In the genomic region with DNA sequence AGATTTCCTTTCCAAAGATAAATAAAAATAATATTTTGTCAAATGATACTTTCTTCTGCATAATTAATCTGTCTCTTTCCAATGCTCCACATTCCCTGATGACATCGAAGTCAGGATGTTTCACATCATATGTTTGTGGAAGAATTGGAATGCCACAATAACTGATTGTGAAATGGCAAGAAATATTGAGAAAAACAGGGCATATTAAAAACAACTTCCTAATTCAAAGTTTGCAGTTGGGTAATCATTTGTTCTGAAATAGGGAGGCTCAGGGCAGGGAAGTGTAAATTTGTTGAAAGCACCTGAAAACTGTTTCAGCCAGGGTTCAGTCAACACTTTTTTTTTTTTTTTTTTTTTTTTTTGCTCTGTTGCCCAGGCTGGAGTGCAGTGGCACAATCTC, we compare ENCODE assay signal across 34 cellular contexts. TPM values are rescaled to one million over a fixed set of nuclear protein-coding genes. Genes with fewer than 3 reads are reported as not detected.
DNase-seq lines count a peak whose midpoint lies in the region; ATAC-seq and TF ChIP-seq lines count a peak whose summit lies in the region.
"Had no signal": no experiment of that assay in that cellular context is flagged by ENCODE, and none has a peak within 500 bp of the region (broad histone marks: within the 10 kb centered on the region; RNA-seq: fewer than 3 reads in every experiment).

No MANE protein-coding gene starts in this region.

- no peak overlapping the region for H3K27ac ChIP-seq in CD4-positive, alpha-beta memory T cell (ENCODE audit: low read depth, low read length)
- H3K27ac ChIP-seq: C4-2B, prostate gland, RWPE1, suprapubic skin had no signal

- no peak overlapping the region for H3K27ac Mint-ChIP-seq in CD4-positive, alpha-beta memory T cell
- H3K27ac Mint-ChIP-seq in Caco-2 (ENCODE audit: unreplicated experiment) = no peak overlapping the region
- H3K27ac Mint-ChIP-seq: activated CD4-positive, alpha-beta T cell treated with anti-CD3 and anti-CD28 coated beads for 36 hours; activated naive CD8-positive, alpha-beta T cell treated with anti-CD3 and anti-CD28 coated beads, Interleukin-2, amount 50 U/mL, for 24 hours; stimulated activated naive B cell treated with anti-CD40 and anti-IgM and Interleukin-4, amounts not matched to agents 10 μg/mL and 1 μg/mL and 100 μg/mL, for 72 hours; T-helper 17 cell had no signal

- H3K36me3 Mint-ChIP-seq in CD4-positive, alpha-beta memory T cell = no peaks in the 10 kb centered on the region
- peaks cover 45% of the 10 kb centered on the region for H3K36me3 Mint-ChIP-seq in Caco-2 (ENCODE audit: insufficient read depth, unreplicated experiment)

- H3K9me3 ChIP-seq in adipocyte (ENCODE audit: control insufficient read depth, low read length) (no peaks in the 10 kb centered on the region), Caco-2 (no peaks in the 10 kb centered on the region)
- H3K9me3 ChIP-seq in CD4-positive, alpha-beta memory T cell (ENCODE audit: control insufficient read depth in 1 of 2, low read length in 2 of 2) = no peaks in the 10 kb centered on the region
- H3K9me3 ChIP-seq: body of pancreas, prostate gland, sigmoid colon, suprapubic skin had no signal

- H3K9ac ChIP-seq in adipocyte (ENCODE audit: low read length) = no peak overlapping the region

- intact Hi-C loops in CD4-positive, alpha-beta memory T cell (cut with micrococcal nuclease) = no loop called here
- intact Hi-C loops in Caco-2 (cut with micrococcal nuclease; ENCODE audit: unreplicated experiment) = no loop called here

- H3K4me1 ChIP-seq in adipocyte (ENCODE audit: control insufficient read depth, insufficient read depth, low read length) (peaks cover 54% of the 10 kb centered on the region), Caco-2 (no peaks in the 10 kb centered on the region)
- H3K4me1 ChIP-seq in CD4-positive, alpha-beta memory T cell (ENCODE audit: insufficient read depth, low read length) = peaks cover 17% of the 10 kb centered on the region
- H3K4me1 ChIP-seq: prostate gland had no signal

- ATAC-seq in GM21381 (IDR thresholded peaks at IDR 0.05; ENCODE audit: unreplicated experiment) = no peak
- ATAC-seq: activated CD4-positive, alpha-beta T cell treated with anti-CD3 and anti-CD28 coated beads for 36 hours; activated naive CD8-positive, alpha-beta T cell treated with anti-CD3 and anti-CD28 coated beads, Interleukin-2, amount 50 U/mL, for 24 hours; body of pancreas; GM12878; HepG2; SK-N-SH treated with all-trans-retinoic acid at 6 μM for 48 hours; stimulated activated naive B cell treated with anti-CD40 and anti-IgM and Interleukin-4, amounts not matched to agents 10 μg/mL and 1 μg/mL and 100 μg/mL, for 72 hours; T-helper 17 cell had no signal

- H3K4me1 Mint-ChIP-seq in CD4-positive, alpha-beta memory T cell = peaks cover 8 to 19% (median 13%) of the 10 kb centered on the region in 4 donors
- peaks cover 25% of the 10 kb centered on the region for H3K4me1 Mint-ChIP-seq in Caco-2 (ENCODE audit: low read depth, unreplicated experiment)

- H3K9me3 Mint-ChIP-seq in CD4-positive, alpha-beta memory T cell = peaks cover 0 to 4% (median 0%) of the 10 kb centered on the region in 8 donors
- H3K9me3 Mint-ChIP-seq in Caco-2 (ENCODE audit: unreplicated experiment) = peaks cover 10% of the 10 kb centered on the region

- H3K4me3 ChIP-seq in adipocyte (ENCODE audit: low read length) = no peak overlapping the region
- H3K4me3 ChIP-seq in fibroblast of the aortic adventitia (ENCODE audit: low read depth, low read length) = no peak overlapping the region
- H3K4me3 ChIP-seq in CD4-positive, alpha-beta memory T cell (ENCODE audit: low read length in 2 of 2) = no peak overlapping the region
- H3K4me3 ChIP-seq in Caco-2 (ENCODE audit: low read depth, low read length) = no peak overlapping the region
- H3K4me3 ChIP-seq: body of pancreas, GM12878, prostate gland, sigmoid colon, suprapubic skin had no signal

- TF ChIP-seq CTCF in fibroblast of the aortic adventitia (IDR thresholded peaks at IDR 0.05; ENCODE audit: insufficient read depth, low read length) (no peak), Caco-2 (IDR thresholded peaks at IDR 0.05; ENCODE audit: insufficient read depth in 1 of 2, low read depth in 1 of 2, low read length in 1 of 2, severe bottlenecking in 1 of 2, unreplicated experiment in 1 of 2) (no peak)

- DNase-seq in AML-193 (lab: John Stamatoyannopoulos, UW) (peak; percentile 25 to 32), HCEC 1CT (peak; percentile 53), adipocyte (ENCODE audit: low read depth) (peak; percentile 76), fibroblast of the aortic adventitia (ENCODE audit: low read depth) (peak; percentile 49), kidney tubule cell (ENCODE audit: low spot score) (no peak), Caco-2 (no peak)
- no peak for DNase-seq in CD4-positive, alpha-beta memory T cell
- DNase-seq: activated CD4-positive, alpha-beta T cell treated with anti-CD3 and anti-CD28 coated beads for 36 hours; activated CD8-positive, alpha-beta memory T cell treated with anti-CD3 and anti-CD28 coated beads for 24 hours; activated gamma-delta T cell; activated naive CD8-positive, alpha-beta T cell treated with anti-CD3 and anti-CD28 coated beads, Interleukin-2, amount 50 U/mL, for 24 hours; activated T-cell treated with anti-CD3 and anti-CD28 coated beads, Interleukin-2, amount 50 U/mL, for 1 hour; body of pancreas; effector CD8-positive, alpha-beta T cell; erythroblast; glutamatergic neuron; islet precursor cell; Kasumi-1; NCI-H1105; NCI-H2081; NCI-H2227 treated with DMSO at 0.1 percent for 48 hours; NCI-H526 treated with DMSO at 0.1 percent for 48 hours; nucleus accumbens; sigmoid colon; stimulated activated naive B cell treated with anti-CD40 and anti-IgM and Interleukin-4, amounts not matched to agents 10 μg/mL and 1 μg/mL and 100 μg/mL, for 72 hours; T-helper 17 cell had no signal

- CTCF ChIA-PET in CD4-positive, alpha-beta memory T cell (lab: Charles Lee; ENCODE audit: partially characterized antibody) = no interaction called here
- CTCF ChIA-PET in Caco-2 (lab: Charles Lee) = no interaction called here

- peak overlapping the region in 1 of 8 donors; percentile 26 for H3K4me3 Mint-ChIP-seq in CD4-positive, alpha-beta memory T cell
- H3K4me3 Mint-ChIP-seq in Caco-2 (ENCODE audit: unreplicated experiment) = no peak overlapping the region
- H3K4me3 Mint-ChIP-seq: activated CD4-positive, alpha-beta T cell treated with anti-CD3 and anti-CD28 coated beads for 36 hours; activated naive CD8-positive, alpha-beta T cell treated with anti-CD3 and anti-CD28 coated beads, Interleukin-2, amount 50 U/mL, for 24 hours; stimulated activated naive B cell treated with anti-CD40 and anti-IgM and Interleukin-4, amounts not matched to agents 10 μg/mL and 1 μg/mL and 100 μg/mL, for 72 hours; T-helper 17 cell had no signal

- no peaks in the 10 kb centered on the region for H3K27me3 ChIP-seq in adipocyte (replicated peaks; ENCODE audit: control insufficient read depth, insufficient read depth, low read length)
- H3K27me3 ChIP-seq in CD4-positive, alpha-beta memory T cell (ENCODE audit: insufficient read depth, low read length) = peaks cover 1% of the 10 kb centered on the region
- H3K27me3 ChIP-seq in Caco-2 (replicated peaks; ENCODE audit: control insufficient read depth, insufficient read depth, low read length) = no peaks in the 10 kb centered on the region
- H3K27me3 ChIP-seq: body of pancreas had no signal

- POLR2A ChIA-PET in CD4-positive, alpha-beta memory T cell (lab: Charles Lee; ENCODE audit: partially characterized antibody) = no interaction called here
- POLR2A ChIA-PET in Caco-2 (lab: Charles Lee) = no interaction called here

- H3K27me3 Mint-ChIP-seq in CD4-positive, alpha-beta memory T cell = peaks cover 18 to 20% of the 10 kb centered on the region in 2 donors
- no peaks in the 10 kb centered on the region for H3K27me3 Mint-ChIP-seq in Caco-2 (ENCODE audit: insufficient read depth, unreplicated experiment)

- BruUV-seq in Caco-2 (replicated peaks; lab: Mats Ljungman, UMichigan) = no TSS peak

- no peaks in the 10 kb centered on the region for H3K36me3 ChIP-seq in adipocyte (ENCODE audit: control insufficient read depth, insufficient read depth, low read length, severe bottlenecking)
- no peaks in the 10 kb centered on the region for H3K36me3 ChIP-seq in CD4-positive, alpha-beta memory T cell (ENCODE audit: insufficient read depth, low read length)
- H3K36me3 ChIP-seq in Caco-2 (ENCODE audit: control insufficient read depth, insufficient read depth, low read length) = no peaks in the 10 kb centered on the region
- H3K36me3 ChIP-seq: prostate gland, sigmoid colon, suprapubic skin had no signal

RNA-seq across cellular contexts. Expression of gene BCAT1, which starts 50.7 kb away (rescaled TPM):
- total RNA-seq in fibroblast of the aortic adventitia (ENCODE audit: low replicate concordance) = 186 and 453 TPM in 2 replicates
- 1 to 10 TPM; 1.3 to 2.5 TPM for total RNA-seq in CD4-positive, alpha-beta memory T cell
- 1 to 10 TPM in 1 of 2 donors, under 1 TPM in 1; 0.03 to 1.9 TPM for polyA plus RNA-seq in CD4-positive, alpha-beta memory T cell
- total RNA-seq in Caco-2 (2022) = 391 and 432 TPM in 2 replicates

Comparison
In these comparisons a context has a peak if more than half of its experiments do, and no peak if none do; other contexts are left out.
1. DNase-seq: peak in AML-193 (2 of 2), HCEC 1CT (single experiment), adipocyte (single experiment) and fibroblast of the aortic adventitia (single experiment); none in kidney tubule cell (single experiment), CD4-positive, alpha-beta memory T cell (0 of 5) and Caco-2 (0 of 2).
2. RNA of gene BCAT1, which starts 50.7 kb away (total RNA-seq): 186 to 453 TPM in fibroblast of the aortic adventitia and 391 to 432 TPM in Caco-2; 1.3 to 2.5 TPM in CD4-positive, alpha-beta memory T cell; every median in the first group is over 10 times any median in the second.